25 cellular contexts compared by ENCODE assay signal in the genomic region with DNA sequence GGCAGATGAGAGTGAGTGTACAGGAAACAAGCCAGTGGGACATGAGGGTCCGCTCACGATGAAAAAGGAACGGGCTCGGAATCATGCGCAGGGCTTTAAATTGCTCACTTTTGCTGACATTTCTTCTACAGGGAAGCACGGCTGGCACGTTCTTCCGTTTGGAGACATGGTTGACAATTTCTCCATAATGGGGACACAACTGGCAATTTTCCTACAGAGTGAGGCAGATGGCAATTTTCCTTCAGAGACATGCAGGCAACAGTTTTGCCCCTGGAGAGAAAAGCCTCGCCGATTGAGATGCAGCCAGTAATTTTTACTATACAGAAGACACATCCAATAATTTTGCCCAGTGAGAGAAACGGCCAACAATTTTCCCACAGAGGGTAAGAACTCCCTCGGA.
DNase-seq lines count a peak whose midpoint lies in the region; ATAC-seq and TF ChIP-seq lines count a peak whose summit lies in the region.
"Had no signal": no experiment of that assay in that cellular context is flagged by ENCODE, and none has a peak within 500 bp of the region (broad histone marks: within the 10 kb centered on the region; RNA-seq: fewer than 3 reads in every experiment).

No MANE protein-coding gene starts in this region.

- H3K36me3 Mint-ChIP-seq in activated CD4-positive, alpha-beta memory T cell treated with anti-CD3 and anti-CD28 coated beads for 36 hours = no peaks in the 10 kb centered on the region
- H3K36me3 Mint-ChIP-seq: CD8-positive, alpha-beta T cell had no signal

- H3K9me3 Mint-ChIP-seq in activated CD4-positive, alpha-beta memory T cell treated with anti-CD3 and anti-CD28 coated beads for 36 hours = peaks cover 2% of the 10 kb centered on the region

- H3K4me3 Mint-ChIP-seq in activated CD4-positive, alpha-beta memory T cell treated with anti-CD3 and anti-CD28 coated beads for 36 hours = no peak overlapping the region
- H3K4me3 Mint-ChIP-seq: B cell; CD8-positive, alpha-beta T cell; HFFc6 had no signal

- peak overlapping the region in 7 of 59 donors; percentile 4 to 13 (median 8) for H3K4me3 ChIP-seq in dorsolateral prefrontal cortex
- H3K4me3 ChIP-seq: HAP-1, MG63 had no signal

- intact Hi-C loops in dorsolateral prefrontal cortex (cut with DNase I) (no loop called here), left cardiac atrium (cut with DNase I) (no loop called here)
- intact Hi-C loops in activated CD4-positive, alpha-beta memory T cell treated with anti-CD3 and anti-CD28 coated beads for 36 hours (cut with micrococcal nuclease) = no loop called here

- CTCF ChIA-PET in activated CD4-positive, alpha-beta memory T cell treated with anti-CD3 and anti-CD28 coated beads for 36 hours (lab: Charles Lee) = no interaction called here

- no peaks in the 10 kb centered on the region for H3K27me3 Mint-ChIP-seq in activated CD4-positive, alpha-beta memory T cell treated with anti-CD3 and anti-CD28 coated beads for 36 hours

- ATAC-seq in left cardiac atrium (no peak), HG03571 (IDR thresholded peaks at IDR 0.05; ENCODE audit: unreplicated experiment) (no peak)
- ATAC-seq: CD8-positive, alpha-beta T cell; Panc1 had no signal

- H3K27ac ChIP-seq in dorsolateral prefrontal cortex = peak overlapping the region in 37 of 59 donors; percentile 1 to 72 (median 42)
- H3K27ac ChIP-seq: C4-2B, RWPE1 had no signal

- H3K27me3 ChIP-seq in dorsolateral prefrontal cortex = no peaks in the 10 kb centered on the region

- in situ Hi-C loops in G401 (cut with HindIII; ENCODE audit: low sequenced_read_pairs) = no loop called here

- POLR2A ChIA-PET in activated CD4-positive, alpha-beta memory T cell treated with anti-CD3 and anti-CD28 coated beads for 36 hours (lab: Charles Lee) = no interaction called here

- DNase-seq in G401 (ENCODE audit: low spot score) (peak; percentile 59), NCI-H446 (lab: John Stamatoyannopoulos, UW) (peak; percentile 51 to 89), dorsolateral prefrontal cortex (peak in 4 of 10 donors; percentile 20 to 62 (median 31)), superior temporal gyrus (ENCODE audit: extremely low spot score) (peak; percentile 38), left cardiac atrium (no peak)
- DNase-seq in activated CD4-positive, alpha-beta memory T cell treated with anti-CD3 and anti-CD28 coated beads for 36 hours = no peak
- DNase-seq: Caco-2, DMS79 treated with DMSO at 0.1 percent for 48 hours, GOT3, HFFc6, IMR-90, KG1, MG63, NCI-H1417, NCI-H187 treated with DMSO at 0.1 percent for 48 hours, NCI-H2171 treated with DMSO at 0.1 percent for 48 hours, NCI-H526 treated with DMSO at 0.1 percent for 48 hours, SHP77 had no signal

- TF ChIP-seq CTCF in dorsolateral prefrontal cortex (IDR thresholded peaks at IDR 0.05 in 54 of 56, conservative IDR thresholded peaks at IDR 0.05 in 2 of 56; ENCODE audit: low read depth in 1 of 56, partially characterized antibody in 56 of 56) = no peak

- no peak overlapping the region for H3K27ac Mint-ChIP-seq in activated CD4-positive, alpha-beta memory T cell treated with anti-CD3 and anti-CD28 coated beads for 36 hours
- H3K27ac Mint-ChIP-seq: B cell; CD8-positive, alpha-beta T cell; HFFc6 had no signal

- no peaks in the 10 kb centered on the region for H3K4me1 Mint-ChIP-seq in activated CD4-positive, alpha-beta memory T cell treated with anti-CD3 and anti-CD28 coated beads for 36 hours (ENCODE audit: low read depth)
- H3K4me1 Mint-ChIP-seq: B cell had no signal

Comparison
In these comparisons a context has a peak if more than half of its experiments do, and no peak if none do; other contexts are left out.
1. DNase-seq: peak in G401 (single experiment), NCI-H446 (2 of 2) and superior temporal gyrus (single experiment); none in activated CD4-positive, alpha-beta memory T cell treated with anti-CD3 and anti-CD28 coated beads for 36 hours (single experiment) and left cardiac atrium (single experiment).